ENCODE assay signal across 2 cellular contexts in genomic region chr3:152155654-152156053, GRCh38.
TF ChIP-seq lines count a peak whose summit lies in the region.

No MANE protein-coding gene starts in this region.

TF ChIP-seq in IMR-90, 13 proteins besides CTCF, POLR2A, EP300 and RAD21 (continued from another document):
- TF ChIP-seq MXI1 (IDR thresholded peaks at IDR 0.05; ENCODE audit: borderline replicate concordance, low read depth, low read length): no peak
- TF ChIP-seq SMC3 (IDR thresholded peaks at IDR 0.05; ENCODE audit: low read depth, low read length): no peak
- TF ChIP-seq NFE2L2 (IDR thresholded peaks at IDR 0.05; ENCODE audit: low read depth, low read length): no peak
- TF ChIP-seq FOS (IDR thresholded peaks at IDR 0.05; ENCODE audit: low read depth, low read length): no peak
- TF ChIP-seq MAFK (IDR thresholded peaks at IDR 0.05; ENCODE audit: low read depth, low read length): no peak
- TF ChIP-seq MAZ (IDR thresholded peaks at IDR 0.05; ENCODE audit: borderline replicate concordance, low read depth, low read length): no peak
- no peak for TF ChIP-seq CEBPB (IDR thresholded peaks at IDR 0.05; ENCODE audit: low read depth, low read length)
- no peak for TF ChIP-seq ELK1 (IDR thresholded peaks at IDR 0.05; ENCODE audit: borderline replicate concordance, low read depth, low read length)
- no peak for TF ChIP-seq USF2 (IDR thresholded peaks at IDR 0.05; ENCODE audit: low read depth, low read length)

TF ChIP-seq in K562, 482 proteins besides CTCF, POLR2A, EP300 and RAD21:
- TF ChIP-seq CREB3L1 (IDR thresholded peaks at IDR 0.05; ENCODE audit: borderline replicate concordance, low read depth) (no peak), HDAC6 (IDR thresholded peaks at IDR 0.05; ENCODE audit: low read depth, low read length) (no peak), DACH1 (IDR thresholded peaks at IDR 0.05; ENCODE audit: partially characterized antibody) (no peak), KLF6 (CRISPR knock-in tag; IDR thresholded peaks at IDR 0.05; ENCODE audit: borderline replicate concordance) (no peak), FUS (optimal IDR thresholded peaks at IDR 0.05; ENCODE audit: low read depth, low read length) (no peak), BACH1 (tag; IDR thresholded peaks at IDR 0.05) (no peak), ZBED1 (IDR thresholded peaks at IDR 0.05) (no peak), ZNF263 (CRISPR knock-in tag; IDR thresholded peaks at IDR 0.05; ENCODE audit: borderline replicate concordance) (no peak)
TF ChIP-seq in K562: peak in this region for 0.
